In genomic region chr19:48796468-48797083, GRCh38 we compare ENCODE assay signal across 24 cellular contexts. TPM values are rescaled to one million over a fixed set of nuclear protein-coding genes. Genes with fewer than 3 reads are reported as not detected.
DNase-seq lines count a peak whose midpoint lies in the region; TF ChIP-seq lines count a peak whose summit lies in the region.
"Had no signal": no experiment of that assay in that cellular context is flagged by ENCODE, and none has a peak within 500 bp of the region (broad histone marks: within the 10 kb centered on the region; RNA-seq: fewer than 3 reads in every experiment).

No MANE protein-coding gene starts in this region.

- no peaks in the 10 kb centered on the region for H3K9me3 ChIP-seq in transverse colon
- H3K9me3 ChIP-seq: colonic mucosa, SJSA1 had no signal

- TF ChIP-seq POLR2A in transverse colon (IDR thresholded peaks at IDR 0.05) = no peak

- H3K4me3 Mint-ChIP-seq in osteocyte (ENCODE audit: unreplicated experiment) (no peak overlapping the region), progenitor cell of endocrine pancreas (ENCODE audit: low read depth) (no peak overlapping the region)
- H3K4me3 Mint-ChIP-seq: activated CD4-positive, alpha-beta T cell treated with anti-CD3 and anti-CD28 coated beads for 36 hours; activated CD8-positive, alpha-beta memory T cell treated with anti-CD3 and anti-CD28 coated beads, Interleukin-2, amount 10 ng/mL, durations not matched to agents 7 days and 5 days; stimulated activated naive B cell treated with anti-CD40 and anti-IgM and Interleukin-4, amounts not matched to agents 10 μg/mL and 1 μg/mL and 100 μg/mL, for 72 hours had no signal

- H3K27ac Mint-ChIP-seq in osteocyte (ENCODE audit: unreplicated experiment) (peak overlapping the region; percentile 38), progenitor cell of endocrine pancreas (no peak overlapping the region)
- H3K27ac Mint-ChIP-seq: activated CD8-positive, alpha-beta memory T cell treated with anti-CD3 and anti-CD28 coated beads, Interleukin-2, amount 10 ng/mL, durations not matched to agents 7 days and 5 days had no signal

- H3K27ac ChIP-seq in cingulate gyrus (ENCODE audit: low read depth, low read length) = peak overlapping the region; percentile 29
- H3K27ac ChIP-seq in transverse colon = peak overlapping the region; percentile 72 to 88 (median 78)

- no peaks in the 10 kb centered on the region for H3K36me3 ChIP-seq in transverse colon
- H3K36me3 ChIP-seq: colonic mucosa, SJSA1 had no signal

- TF ChIP-seq EP300 in transverse colon (IDR thresholded peaks at IDR 0.05; ENCODE audit: low read depth) = no peak

- H3K9me3 Mint-ChIP-seq in osteocyte (ENCODE audit: unreplicated experiment) (no peaks in the 10 kb centered on the region), progenitor cell of endocrine pancreas (ENCODE audit: low read depth) (no peaks in the 10 kb centered on the region)
- H3K9me3 Mint-ChIP-seq: naive B cell; stimulated activated naive B cell treated with anti-CD40 and anti-IgM and Interleukin-4, amounts not matched to agents 10 μg/mL and 1 μg/mL and 100 μg/mL, for 72 hours had no signal

- no peaks in the 10 kb centered on the region for H3K27me3 ChIP-seq in transverse colon
- H3K27me3 ChIP-seq: colonic mucosa, SJSA1 had no signal

- H3K4me1 Mint-ChIP-seq in osteocyte (ENCODE audit: unreplicated experiment) (peaks cover 35% of the 10 kb centered on the region), progenitor cell of endocrine pancreas (ENCODE audit: low read depth) (no peaks in the 10 kb centered on the region)

- no peaks in the 10 kb centered on the region for H3K27me3 Mint-ChIP-seq in osteocyte (ENCODE audit: unreplicated experiment)
- H3K27me3 Mint-ChIP-seq in progenitor cell of endocrine pancreas = no peaks in the 10 kb centered on the region
- H3K27me3 Mint-ChIP-seq: activated CD4-positive, alpha-beta T cell treated with anti-CD3 and anti-CD28 coated beads for 36 hours; activated CD8-positive, alpha-beta memory T cell treated with anti-CD3 and anti-CD28 coated beads, Interleukin-2, amount 10 ng/mL, durations not matched to agents 7 days and 5 days; naive B cell; stimulated activated naive B cell treated with anti-CD40 and anti-IgM and Interleukin-4, amounts not matched to agents 10 μg/mL and 1 μg/mL and 100 μg/mL, for 72 hours had no signal

- DNase-seq in NCI-H69 (lab: John Stamatoyannopoulos, UW) (peak; percentile 24), osteocyte (ENCODE audit: extremely low spot score, unreplicated experiment) (no peak), transverse colon (no peak), NCI-H2081 treated with DMSO at 0.1 percent for 48 hours (lab: John Stamatoyannopoulos, UW) (no peak), progenitor cell of endocrine pancreas (ENCODE audit: low spot score, unreplicated experiment) (no peak), mesenteric fat pad (ENCODE audit: low spot score) (no peak)
- DNase-seq: activated CD4-positive, alpha-beta T cell treated with anti-CD3 and anti-CD28 coated beads for 36 hours; activated CD8-positive, alpha-beta memory T cell treated with anti-CD3 and anti-CD28 coated beads, Interleukin-2, amount 10 ng/mL, durations not matched to agents 7 days and 5 days; activated gamma-delta T cell treated with Interleukin-2 at 50 U/mL for 16 hours; C1 segment of cervical spinal cord; H9; naive B cell; NCI-H1105; NCI-H526; OCI-M1; stimulated activated naive B cell treated with anti-CD40 and anti-IgM and Interleukin-4, amounts not matched to agents 10 μg/mL and 1 μg/mL and 100 μg/mL, for 72 hours; T-helper 9 cell had no signal

- H3K36me3 Mint-ChIP-seq in osteocyte (ENCODE audit: unreplicated experiment) (no peaks in the 10 kb centered on the region), progenitor cell of endocrine pancreas (ENCODE audit: insufficient read depth) (peaks cover 4% of the 10 kb centered on the region)
- H3K36me3 Mint-ChIP-seq: activated CD8-positive, alpha-beta memory T cell treated with anti-CD3 and anti-CD28 coated beads, Interleukin-2, amount 10 ng/mL, durations not matched to agents 7 days and 5 days; naive B cell had no signal

- WGBS in transverse colon (ENCODE audit: low coverage in 1 of 2), 2 donors = 90% methylated on average over 13 of the region's 19 CpGs; no CpG with 5 or more reads in 1 of the 2 donors

- no peak overlapping the region for H3K4me3 ChIP-seq in transverse colon
- H3K4me3 ChIP-seq: colonic mucosa, SJSA1 had no signal

- in situ Hi-C loops in transverse colon (cut with MboI; ENCODE audit: low pct_ligation_motif_present in 1 of 4, low pct_unique_long_range_greater_than_20kb in 1 of 4, low sequenced_read_pairs in 3 of 4) = no loop called here

- intact Hi-C loops in transverse colon (cut with DNase I; ENCODE audit: low total_unique reads) = loop anchor here (10.0 kb wide), 1 partner anchor 178 kb away; no protein-coding TSS in a partner anchor

- peaks cover 0 to 16% (median 10%) of the 10 kb centered on the region in 4 donors for H3K4me1 ChIP-seq in transverse colon
- H3K4me1 ChIP-seq: colonic mucosa had no signal

- TF ChIP-seq CTCF in osteocyte (IDR thresholded peaks at IDR 0.05) (no peak), transverse colon (IDR thresholded peaks at IDR 0.05) (no peak), progenitor cell of endocrine pancreas (IDR thresholded peaks at IDR 0.05; ENCODE audit: unreplicated experiment) (no peak)

RNA-seq across cellular contexts. Expression of gene BCAT2, which starts 14.3 kb away (rescaled TPM):
- total RNA-seq in osteocyte (48.5 and 50.5 TPM in 2 replicates), transverse colon (10 to 100 TPM; 32.4 to 51.5 (median 42.8) TPM), progenitor cell of endocrine pancreas (61.0 and 70.0 TPM in 2 replicates), mesenteric fat pad (20.3 TPM)

RNA-seq across cellular contexts. Expression of gene HSD17B14, which starts 39.7 kb away (rescaled TPM):
- total RNA-seq in osteocyte (23.9 and 29.1 TPM in 2 replicates), transverse colon (10 to 100 TPM in 1 of 4 donors, 1 to 10 TPM in 3; 3.5 to 15.1 (median 5.4) TPM), progenitor cell of endocrine pancreas (20.5 and 22.1 TPM in 2 replicates), mesenteric fat pad (9.4 TPM)
- total RNA-seq: LHCN-M2, SJSA1 had no signal

RNA-seq across cellular contexts. Expression of gene FGF21, which starts 41.3 kb away (rescaled TPM):
- total RNA-seq in osteocyte (not detected in 2 replicates), transverse colon (not detected), progenitor cell of endocrine pancreas (not detected in 2 replicates), mesenteric fat pad (not detected)
- total RNA-seq: activated CD4-positive, alpha-beta T cell treated with anti-CD3 and anti-CD28 coated beads for 36 hours; activated CD8-positive, alpha-beta memory T cell treated with anti-CD3 and anti-CD28 coated beads, Interleukin-2, amount 10 ng/mL, durations not matched to agents 7 days and 5 days; colonic mucosa; endothelial cell of umbilical vein; LHCN-M2; lower leg skin; posterior vena cava; SJSA1 had no signal

RNA-seq across cellular contexts. Expression of gene FUT1, which starts 44.1 kb away (rescaled TPM):
- 0.11 TPM in 1 of 2 replicates, not detected in the other for total RNA-seq in osteocyte
- under 1 TPM; 0.27 to 1.00 (median 0.58) TPM for total RNA-seq in transverse colon
- 5.4 and 6.9 TPM in 2 replicates for total RNA-seq in progenitor cell of endocrine pancreas
- 5.7 TPM for total RNA-seq in mesenteric fat pad
- total RNA-seq: LHCN-M2, SJSA1 had no signal

RNA-seq across cellular contexts. Expression of gene IZUMO1, which starts 49.9 kb away (rescaled TPM):
- not detected in 2 replicates for total RNA-seq in osteocyte
- total RNA-seq in transverse colon = not detected
- 0.55 and 1.0 TPM in 2 replicates for total RNA-seq in progenitor cell of endocrine pancreas
- 2.0 TPM for total RNA-seq in mesenteric fat pad
- total RNA-seq: activated CD4-positive, alpha-beta T cell treated with anti-CD3 and anti-CD28 coated beads for 36 hours; activated CD8-positive, alpha-beta memory T cell treated with anti-CD3 and anti-CD28 coated beads, Interleukin-2, amount 10 ng/mL, durations not matched to agents 7 days and 5 days; colonic mucosa; LHCN-M2; lower leg skin; SJSA1 had no signal
